In the genomic region with DNA sequence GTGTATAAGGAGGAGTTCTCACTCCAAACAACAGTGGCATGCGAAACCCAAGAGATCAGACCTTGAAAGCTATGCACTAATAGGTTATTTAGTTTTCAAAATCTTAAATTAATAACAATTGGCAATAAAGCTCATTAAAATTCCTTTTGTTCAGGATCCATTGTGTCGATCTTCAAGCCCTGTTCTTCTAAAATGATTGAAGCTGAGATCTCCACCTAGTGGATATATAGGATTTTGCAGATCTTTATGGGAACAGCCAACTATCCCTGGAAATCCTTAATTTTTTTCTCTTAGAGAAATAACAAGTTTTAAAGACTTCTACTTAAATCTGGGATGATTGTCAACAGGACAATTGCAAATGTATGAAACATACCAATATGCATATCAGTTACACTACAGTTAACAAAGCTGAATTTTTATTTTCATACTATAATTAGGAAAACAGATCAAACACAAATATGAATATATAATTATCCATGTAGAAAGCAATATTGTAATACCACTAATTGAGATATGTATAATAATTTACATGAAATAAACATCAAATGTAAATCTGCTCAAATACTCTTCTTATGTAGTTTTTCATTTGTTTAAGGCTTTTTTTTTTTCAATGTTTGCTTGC, we compare ENCODE assay signal across 9 cellular contexts. TPM values are rescaled to one million over a fixed set of nuclear protein-coding genes. Genes with fewer than 3 reads are reported as not detected.
DNase-seq lines count a peak whose midpoint lies in the region; ATAC-seq, FAIRE-seq and TF ChIP-seq lines count a peak whose summit lies in the region.
"Had no signal": no experiment of that assay in that cellular context is flagged by ENCODE, and none has a peak within 500 bp of the region (broad histone marks: within the 10 kb centered on the region; RNA-seq: fewer than 3 reads in every experiment).

No MANE protein-coding gene starts in this region.

- H3K9me3 ChIP-seq in GM12878 (replicated peaks; ENCODE audit: control insufficient read depth, insufficient read depth, low read length): no peaks in the 10 kb centered on the region
- no peaks in the 10 kb centered on the region for H3K9me3 ChIP-seq in CD8-positive, alpha-beta memory T cell (ENCODE audit: low read length)

- SMC1A ChIA-PET in GM12878 (lab: Charles Lee; ENCODE audit: uncharacterized antibody, unreplicated experiment): interaction anchor here (0.5 to 4.0 kb wide), 15 partner anchors 8 to 1136 kb away, joined by 3 to 23 read pairs (median 3); no protein-coding TSS in a partner anchor

- FAIRE-seq in H54 (lab: Jason Lieb, UNC) (no peak), GM12878 (lab: Jason Lieb, UNC) (peak; percentile 89), islet of Langerhans (lab: Jason Lieb, UNC) (peak; percentile 98)

- H3K9ac ChIP-seq in GM12878 (ENCODE audit: control insufficient read depth, insufficient read depth, low read length): no peak overlapping the region

- CTCF ChIA-PET in BJ (lab: Yijun Ruan, JAX): interaction anchor here (1.2 to 1.7 kb wide), 5 partner anchors 11 to 263 kb away, joined by 3 to 5 read pairs (median 4); no protein-coding TSS in a partner anchor
- CTCF ChIA-PET in GM12878 (lab: Yijun Ruan, JAX): interaction anchor here (0.6 to 3.4 kb wide), 20 partner anchors 8 to 780 kb away, joined by 3 to 22 read pairs (median 3); a partner anchor contains a TSS
- CTCF ChIA-PET in CD8-positive, alpha-beta memory T cell (lab: Charles Lee): no interaction called here

- H3K27me3 Mint-ChIP-seq in CD8-positive, alpha-beta memory T cell: no peaks in the 10 kb centered on the region

- no peak overlapping the region for H3K4me3 Mint-ChIP-seq in CD8-positive, alpha-beta memory T cell

- ATAC-seq in GM12878: 0 out of 3 replicates have a peak, but pooled peaks have one; percentile 44
- no peak for ATAC-seq in GM21515 (IDR thresholded peaks at IDR 0.05; ENCODE audit: unreplicated experiment)
- ATAC-seq in GM18520 (IDR thresholded peaks at IDR 0.05; ENCODE audit: unreplicated experiment): no peak

- no peak overlapping the region for H3K27ac Mint-ChIP-seq in CD8-positive, alpha-beta memory T cell

- H3K36me3 Mint-ChIP-seq in CD8-positive, alpha-beta memory T cell: no peaks in the 10 kb centered on the region

- RAD21 ChIA-PET in GM12878 (lab: Charles Lee; ENCODE audit: unreplicated experiment): interaction anchor here (0.6 to 2.5 kb wide), 11 partner anchors 9 to 629 kb away, joined by 3 to 8 read pairs (median 3); no protein-coding TSS in a partner anchor

- no peaks in the 10 kb centered on the region for H3K9me3 Mint-ChIP-seq in CD8-positive, alpha-beta memory T cell

- no peak overlapping the region for H3K4me2 ChIP-seq in GM12878 (ENCODE audit: control insufficient read depth, insufficient read depth)

- H4K20me1 ChIP-seq in GM12878 (ENCODE audit: control insufficient read depth, insufficient read depth): no peaks in the 10 kb centered on the region

- BruUV-seq in GM12878 (replicated peaks; lab: Mats Ljungman, UMichigan): no TSS peak

- no peak overlapping the region for H3K27ac ChIP-seq in GM12878 (ENCODE audit: control insufficient read depth, insufficient read depth)
- H3K27ac ChIP-seq in CD8-positive, alpha-beta memory T cell (ENCODE audit: low read depth, low read length): no peak overlapping the region

- H3K4me3 ChIP-seq in BJ (ENCODE audit: low read depth, low read length) (no peak overlapping the region), GM12878 (no peak overlapping the region)
- no peak overlapping the region for H3K4me3 ChIP-seq in CD8-positive, alpha-beta memory T cell (ENCODE audit: low read length)

- in situ Hi-C loops in GM12878 (cut with MboI): loop anchor here (25.0 kb wide), 1 partner anchor 632 kb away; no protein-coding TSS in a partner anchor

- intact Hi-C loops in GM12878 (cut with micrococcal nuclease; ENCODE audit: unreplicated experiment): loop anchor here (10.0 kb wide), 1 partner anchor 624 kb away; no protein-coding TSS in a partner anchor

- no peak for DNase-seq in BJ (ENCODE audit: low read depth)
- DNase-seq in H54 (ENCODE audit: insufficient read length, low spot score): peak; percentile 12
- DNase-seq in NCI-H2107 treated with DMSO at 0.1 percent for 48 hours (lab: John Stamatoyannopoulos, UW; ENCODE audit: unreplicated experiment): peak; percentile 59
- no peak for DNase-seq in GM12878 (ENCODE audit: low read depth, low spot score)
- DNase-seq in CD8-positive, alpha-beta memory T cell: no peak

- POLR2A ChIA-PET in BJ (lab: Charles Lee): no interaction called here
- POLR2A ChIA-PET in GM12878 (lab: Charles Lee): no interaction called here
- POLR2A ChIA-PET in CD8-positive, alpha-beta memory T cell (lab: Charles Lee): no interaction called here

- no peaks in the 10 kb centered on the region for H3K79me2 ChIP-seq in GM12878 (ENCODE audit: control insufficient read depth, insufficient read depth, low read length)

- TF ChIP-seq POLR2A in H54 (IDR thresholded peaks at IDR 0.05; ENCODE audit: low read depth, low read length) (no peak), GM12878 (IDR thresholded peaks at IDR 0.05; ENCODE audit: low read depth, low read length) (no peak)

- no peaks in the 10 kb centered on the region for H3K4me1 Mint-ChIP-seq in CD8-positive, alpha-beta memory T cell

- TF ChIP-seq RAD21 in GM12878 (IDR thresholded peaks at IDR 0.05; ENCODE audit: insufficient read depth, low read depth, low read length): peak; percentile 66

- no peak for TF ChIP-seq EP300 in GM12878 (IDR thresholded peaks at IDR 0.05; ENCODE audit: borderline replicate concordance in 1 of 2, control insufficient read depth in 1 of 2, low read depth in 2 of 2, low read length in 2 of 2)

- WGBS in GM12878 (ENCODE audit: insufficient coverage, insufficient replicate concordance, low lambda C conversion rate, missing lambda C conversion rate): 0% methylated on average over 2 of the region's 2 CpGs

- H3K27me3 ChIP-seq in BJ (ENCODE audit: control insufficient read depth, insufficient read depth, low read length): no peaks in the 10 kb centered on the region
- no peaks in the 10 kb centered on the region for H3K27me3 ChIP-seq in GM12878 (replicated peaks in 1 of 2; ENCODE audit: control insufficient read depth in 2 of 2, insufficient read depth in 2 of 2, low read length in 1 of 2)
- H3K27me3 ChIP-seq in CD8-positive, alpha-beta memory T cell (ENCODE audit: insufficient read depth, low read length, poor library complexity, severe bottlenecking): no peaks in the 10 kb centered on the region

- no peak overlapping the region for H2AFZ ChIP-seq in GM12878 (ENCODE audit: control insufficient read depth, low read depth, low read length)

- H3K36me3 ChIP-seq in BJ (ENCODE audit: control insufficient read depth, insufficient read depth, low read length) (no peaks in the 10 kb centered on the region), GM12878 (ENCODE audit: control insufficient read depth in 2 of 2, insufficient read depth in 2 of 2, low read length in 1 of 2) (no peaks in the 10 kb centered on the region)
- no peaks in the 10 kb centered on the region for H3K36me3 ChIP-seq in CD8-positive, alpha-beta memory T cell (ENCODE audit: insufficient read depth, low read length)

- no peaks in the 10 kb centered on the region for H3K4me1 ChIP-seq in GM12878 (ENCODE audit: control insufficient read depth, insufficient read depth, low read length)
- H3K4me1 ChIP-seq in CD8-positive, alpha-beta memory T cell (ENCODE audit: insufficient read depth, low read length): no peaks in the 10 kb centered on the region

- TF ChIP-seq CTCF in BJ (IDR thresholded peaks at IDR 0.05; ENCODE audit: insufficient read depth, low read depth, low read length): peak; percentile 52
- peak; percentile 43 to 52 (median 48); a peak in 5 of 6 replicates for TF ChIP-seq CTCF in GM12878 (IDR thresholded peaks at IDR 0.05 in 2 of 3, conservative IDR thresholded peaks at IDR 0.05 in 1 of 3; ENCODE audit: control insufficient read depth in 2 of 3, extremely low read depth in 1 of 3, insufficient read depth in 1 of 3, low read depth in 3 of 3, low read length in 3 of 3)

TF ChIP-seq in GM12878, 131 proteins besides CTCF, POLR2A, EP300 and RAD21:
- TF ChIP-seq, protein P1, sequence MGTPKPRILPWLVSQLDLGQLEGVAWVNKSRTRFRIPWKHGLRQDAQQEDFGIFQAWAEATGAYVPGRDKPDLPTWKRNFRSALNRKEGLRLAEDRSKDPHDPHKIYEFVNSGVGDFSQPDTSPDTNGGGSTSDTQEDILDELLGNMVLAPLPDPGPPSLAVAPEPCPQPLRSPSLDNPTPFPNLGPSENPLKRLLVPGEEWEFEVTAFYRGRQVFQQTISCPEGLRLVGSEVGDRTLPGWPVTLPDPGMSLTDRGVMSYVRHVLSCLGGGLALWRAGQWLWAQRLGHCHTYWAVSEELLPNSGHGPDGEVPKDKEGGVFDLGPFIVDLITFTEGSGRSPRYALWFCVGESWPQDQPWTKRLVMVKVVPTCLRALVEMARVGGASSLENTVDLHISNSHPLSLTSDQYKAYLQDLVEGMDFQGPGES (IDR thresholded peaks at IDR 0.05): no peak
- TF ChIP-seq ZNF622 (IDR thresholded peaks at IDR 0.05) (no peak), TBL1XR1 (IDR thresholded peaks at IDR 0.05; ENCODE audit: low read depth, low read length) (no peak), BACH1 (IDR thresholded peaks at IDR 0.05; ENCODE audit: borderline replicate concordance) (no peak), EGR1 (IDR thresholded peaks at IDR 0.05; ENCODE audit: borderline replicate concordance in 1 of 2, low read depth in 2 of 2, low read length in 2 of 2) (no peak)

RNA-seq across cellular contexts. Expression of a gene that starts 43.3 kb away (rescaled TPM):
- polyA plus RNA-seq in BJ (2011; rRNA removed) (not detected in 2 replicates), GM12878 (2011; rRNA removed) (not detected in 2 replicates), GM12878 (2014; fragmentation: Illumina TruSeq; extraction: Trizol) (0.10 TPM in 1 of 2 replicates, not detected in the other), GM12878 (2014; fragmentation: Nextera tagmentation; extraction: Ambion mirVana) (not detected), GM12878 (2014; rRNA removed) (not detected in 2 replicates), GM12878 (2016; fragmentation: Nextera tagmentation; extraction: Ambion mirVana) (not detected)
- polyA minus RNA-seq in BJ (2011; rRNA and poly(A)+ RNA removed): not detected in 2 replicates
- total RNA-seq in GM12878 (2013; cell fraction: nucleolus; rRNA removed): not detected in 2 replicates
- total RNA-seq in GM12878 (2014; rRNA removed) (not detected in 2 replicates), GM12878 (2014; rRNA removed; fragmentation: Illumina TruSeq; extraction: Trizol) (not detected in 2 replicates), GM12878 (2021) (not detected in 2 replicates)
- not detected for polyA plus RNA-seq in GM12878 (2011; ENCODE audit: low read depth)
- polyA plus RNA-seq in GM12878 (2011; cell fraction: cytosol; rRNA removed): not detected in 2 replicates
- not detected in 2 replicates for polyA plus RNA-seq in GM12878 (2011; cell fraction: nucleus; rRNA removed)
- polyA plus RNA-seq in GM12878 (2012): not detected in 2 replicates
- not detected in 2 replicates for polyA minus RNA-seq in GM12878 (2011; rRNA and poly(A)+ RNA removed)
- not detected in 2 replicates for polyA minus RNA-seq in GM12878 (2011; cell fraction: cytosol; rRNA and poly(A)+ RNA removed)
- not detected in 2 replicates for polyA minus RNA-seq in GM12878 (2011; cell fraction: nucleus; rRNA and poly(A)+ RNA removed)
- not detected for total RNA-seq in CD8-positive, alpha-beta memory T cell
- not detected for polyA plus RNA-seq in CD8-positive, alpha-beta memory T cell
- polyA plus RNA-seq: esophagus had no signal

Comparison
In these comparisons a context has a peak if more than half of its experiments do, and no peak if none do; other contexts are left out.
1. DNase-seq: peak in H54 (single experiment) and NCI-H2107 treated with DMSO at 0.1 percent for 48 hours (single experiment); none in BJ (single experiment), GM12878 (single experiment) and CD8-positive, alpha-beta memory T cell (0 of 5).